21 cellular contexts compared by ENCODE assay signal in genomic region chrX:119647089-119647488, GRCh38. TPM values are rescaled to one million over a fixed set of nuclear protein-coding genes. Genes with fewer than 3 reads are reported as not detected.
A peak's percentile ranks its signal among the peaks of the same experiment; 100 is the strongest.
DNase-seq lines count a peak whose midpoint lies in the region; ATAC-seq and TF ChIP-seq lines count a peak whose summit lies in the region.
"Had no signal": no experiment of that assay in that cellular context is flagged by ENCODE, and none has a peak within 500 bp of the region (broad histone marks: within the 10 kb centered on the region; RNA-seq: fewer than 3 reads in every experiment).

No MANE protein-coding gene starts in this region.

- H3K79me2 ChIP-seq in osteoblast (ENCODE audit: insufficient read depth, low read length), result no peaks in the 10 kb centered on the region

- POLR2A ChIA-PET in naive thymus-derived CD4-positive, alpha-beta T cell (lab: Charles Lee), result interaction anchor here (0.6 to 1.3 kb wide), 2 partner anchors 32 to 44 kb away, joined by 3 read pairs; no protein-coding TSS in a partner anchor

- no peaks in the 10 kb centered on the region for H3K27me3 ChIP-seq in naive thymus-derived CD4-positive, alpha-beta T cell (ENCODE audit: control insufficient read depth in 2 of 2, insufficient read depth in 2 of 2, low read length in 2 of 2)
- H3K27me3 ChIP-seq in osteoblast (ENCODE audit: insufficient read depth, low read length), result no peaks in the 10 kb centered on the region
- H3K27me3 ChIP-seq: ascending aorta, esophagus squamous epithelium had no signal

- H4K20me1 ChIP-seq in osteoblast (ENCODE audit: insufficient read depth, low read length), result no peaks in the 10 kb centered on the region

- DNase-seq in T-helper 2 cell treated with Interferon-gamma antibody and Interleukin-4, amounts not matched to agents 5 μg/mL and 100 μg/mL, for 36 hours (ENCODE audit: low spot score), result no peak
- DNase-seq in T-helper 2 cell (no peak), ELF-1 (ENCODE audit: low read depth, low spot score) (peak; percentile 12), ureter (ENCODE audit: low spot score) (no peak), HUDEP-2 (lab: John Stamatoyannopoulos, UW; ENCODE audit: unreplicated experiment in 76 of 76) (no peak), osteoblast (ENCODE audit: insufficient read length, low spot score, missing footprints) (no peak)
- DNase-seq in activated T-helper 1 cell treated with anti-CD3 and anti-CD28 coated beads, Interleukin-12 subunit alpha, Interleukin-12 subunit beta, Interleukin-2, Interleukin-4 antibody, amounts not matched to agents 30 ng/mL and 10 ng/mL and 1 ng/mL, durations not matched to agents 14 hours and 24 hours and 36 hours (ENCODE audit: low spot score), result no peak
- DNase-seq in naive thymus-derived CD4-positive, alpha-beta T cell, result no peak
- DNase-seq: activated gamma-delta T cell; C1 segment of cervical spinal cord; cerebellar nuclear complex; effector CD4-positive, alpha-beta T cell; esophagus squamous epithelium; NCI-H2029 treated with DMSO at 0.1 percent for 48 hours; stimulated activated CD4-positive, alpha-beta T cell treated with anti-CD3 and anti-CD28 coated beads, Interleukin-1b, Interleukin-23, amount 100 ng/mL, for 48 hours; SW 1271 had no signal

- H3K27me3 Mint-ChIP-seq in T-helper 2 cell treated with Interferon-gamma antibody and Interleukin-4, amounts not matched to agents 5 μg/mL and 100 μg/mL, for 36 hours (ENCODE audit: low read depth), result no peaks in the 10 kb centered on the region
- no peaks in the 10 kb centered on the region for H3K27me3 Mint-ChIP-seq in activated T-helper 1 cell treated with anti-CD3 and anti-CD28 coated beads, Interleukin-12 subunit alpha, Interleukin-12 subunit beta, Interleukin-2, Interleukin-4 antibody, amounts not matched to agents 30 ng/mL and 10 ng/mL and 1 ng/mL, durations not matched to agents 14 hours and 24 hours and 36 hours (ENCODE audit: insufficient read depth)
- no peaks in the 10 kb centered on the region for H3K27me3 Mint-ChIP-seq in naive thymus-derived CD4-positive, alpha-beta T cell

- peaks cover 0 to 24% of the 10 kb centered on the region in 2 donors for H3K4me1 ChIP-seq in naive thymus-derived CD4-positive, alpha-beta T cell (ENCODE audit: control insufficient read depth in 2 of 2, insufficient read depth in 2 of 2, low read length in 2 of 2)
- H3K4me1 ChIP-seq in osteoblast (ENCODE audit: insufficient read depth, low read length), result no peaks in the 10 kb centered on the region
- H3K4me1 ChIP-seq: A549, ascending aorta, esophagus squamous epithelium, prostate gland had no signal

- intact Hi-C loops in activated T-helper 1 cell treated with anti-CD3 and anti-CD28 coated beads, Interleukin-12 subunit alpha, Interleukin-12 subunit beta, Interleukin-2, Interleukin-4 antibody, amounts not matched to agents 30 ng/mL and 10 ng/mL and 1 ng/mL, durations not matched to agents 14 hours and 24 hours and 36 hours (cut with micrococcal nuclease), result loop anchor here (5.0 kb wide), 1 partner anchor 75 kb away; the partner anchor contains the start of gene UBE2A
- intact Hi-C loops in naive thymus-derived CD4-positive, alpha-beta T cell (cut with micrococcal nuclease), result no loop called here

- H3K27ac Mint-ChIP-seq in T-helper 2 cell treated with Interferon-gamma antibody and Interleukin-4, amounts not matched to agents 5 μg/mL and 100 μg/mL, for 36 hours, result peak overlapping the region; percentile 49
- H3K27ac Mint-ChIP-seq in activated T-helper 1 cell treated with anti-CD3 and anti-CD28 coated beads, Interleukin-12 subunit alpha, Interleukin-12 subunit beta, Interleukin-2, Interleukin-4 antibody, amounts not matched to agents 30 ng/mL and 10 ng/mL and 1 ng/mL, durations not matched to agents 14 hours and 24 hours and 36 hours, result peak overlapping the region; percentile 40
- peak overlapping the region in 7 of 9 donors; percentile 16 to 83 (median 40) for H3K27ac Mint-ChIP-seq in naive thymus-derived CD4-positive, alpha-beta T cell

- no peak overlapping the region for H2AFZ ChIP-seq in osteoblast (ENCODE audit: low read length)

- H3K4me2 ChIP-seq in osteoblast (ENCODE audit: insufficient read depth, low read length), result no peak overlapping the region
- H3K4me2 ChIP-seq: A549 had no signal

- peaks cover 20% of the 10 kb centered on the region for H3K4me1 Mint-ChIP-seq in T-helper 2 cell treated with Interferon-gamma antibody and Interleukin-4, amounts not matched to agents 5 μg/mL and 100 μg/mL, for 36 hours (ENCODE audit: low read depth)
- peaks cover 22% of the 10 kb centered on the region for H3K4me1 Mint-ChIP-seq in activated T-helper 1 cell treated with anti-CD3 and anti-CD28 coated beads, Interleukin-12 subunit alpha, Interleukin-12 subunit beta, Interleukin-2, Interleukin-4 antibody, amounts not matched to agents 30 ng/mL and 10 ng/mL and 1 ng/mL, durations not matched to agents 14 hours and 24 hours and 36 hours (ENCODE audit: low read depth)
- peaks cover 0 to 28% (median 22%) of the 10 kb centered on the region in 7 donors for H3K4me1 Mint-ChIP-seq in naive thymus-derived CD4-positive, alpha-beta T cell
- H3K4me1 Mint-ChIP-seq: neural crest cell had no signal

- H3K4me3 Mint-ChIP-seq in T-helper 2 cell treated with Interferon-gamma antibody and Interleukin-4, amounts not matched to agents 5 μg/mL and 100 μg/mL, for 36 hours, result no peak overlapping the region
- no peak overlapping the region for H3K4me3 Mint-ChIP-seq in activated T-helper 1 cell treated with anti-CD3 and anti-CD28 coated beads, Interleukin-12 subunit alpha, Interleukin-12 subunit beta, Interleukin-2, Interleukin-4 antibody, amounts not matched to agents 30 ng/mL and 10 ng/mL and 1 ng/mL, durations not matched to agents 14 hours and 24 hours and 36 hours
- no peak overlapping the region for H3K4me3 Mint-ChIP-seq in naive thymus-derived CD4-positive, alpha-beta T cell
- H3K4me3 Mint-ChIP-seq: neural crest cell had no signal

- H3K36me3 ChIP-seq in naive thymus-derived CD4-positive, alpha-beta T cell (ENCODE audit: control insufficient read depth in 2 of 3, insufficient read depth in 3 of 3, low read length in 3 of 3), result peaks cover 0 to 75% (median 6%) of the 10 kb centered on the region in 3 experiments
- no peaks in the 10 kb centered on the region for H3K36me3 ChIP-seq in osteoblast (ENCODE audit: insufficient read depth, low read length)
- H3K36me3 ChIP-seq: ascending aorta, prostate gland had no signal

- H3K4me3 ChIP-seq in naive thymus-derived CD4-positive, alpha-beta T cell (ENCODE audit: low read length), result no peak overlapping the region
- H3K4me3 ChIP-seq in osteoblast (ENCODE audit: insufficient read depth, low read length), result no peak overlapping the region
- H3K4me3 ChIP-seq: A549, ascending aorta, esophagus squamous epithelium, prostate gland had no signal

- peak overlapping the region; percentile 35 for H3K27ac ChIP-seq in naive thymus-derived CD4-positive, alpha-beta T cell (ENCODE audit: low read depth, low read length)
- H3K27ac ChIP-seq in osteoblast (ENCODE audit: low read depth, low read length), result no peak overlapping the region
- H3K27ac ChIP-seq: A549, ascending aorta, esophagus squamous epithelium, HL-60, prostate gland had no signal

- no peak for TF ChIP-seq CTCF in osteoblast (IDR thresholded peaks at IDR 0.05; ENCODE audit: extremely low read depth, low read depth, low read length)

- ATAC-seq in naive thymus-derived CD4-positive, alpha-beta T cell, result no peak
- ATAC-seq: A549 had no signal

- H3K9me3 Mint-ChIP-seq in T-helper 2 cell treated with Interferon-gamma antibody and Interleukin-4, amounts not matched to agents 5 μg/mL and 100 μg/mL, for 36 hours, result no peaks in the 10 kb centered on the region
- no peaks in the 10 kb centered on the region for H3K9me3 Mint-ChIP-seq in activated T-helper 1 cell treated with anti-CD3 and anti-CD28 coated beads, Interleukin-12 subunit alpha, Interleukin-12 subunit beta, Interleukin-2, Interleukin-4 antibody, amounts not matched to agents 30 ng/mL and 10 ng/mL and 1 ng/mL, durations not matched to agents 14 hours and 24 hours and 36 hours
- H3K9me3 Mint-ChIP-seq in naive thymus-derived CD4-positive, alpha-beta T cell, result no peaks in the 10 kb centered on the region
- H3K9me3 Mint-ChIP-seq: neural crest cell had no signal

- H3K9me3 ChIP-seq in naive thymus-derived CD4-positive, alpha-beta T cell (ENCODE audit: control insufficient read depth in 2 of 3, low read length in 3 of 3), result no peaks in the 10 kb centered on the region
- no peaks in the 10 kb centered on the region for H3K9me3 ChIP-seq in osteoblast (ENCODE audit: low read depth, low read length)
- H3K9me3 ChIP-seq: A549, ascending aorta, esophagus squamous epithelium, prostate gland had no signal

- H3K36me3 Mint-ChIP-seq in T-helper 2 cell treated with Interferon-gamma antibody and Interleukin-4, amounts not matched to agents 5 μg/mL and 100 μg/mL, for 36 hours (ENCODE audit: low read depth), result peaks cover 27% of the 10 kb centered on the region
- H3K36me3 Mint-ChIP-seq in activated T-helper 1 cell treated with anti-CD3 and anti-CD28 coated beads, Interleukin-12 subunit alpha, Interleukin-12 subunit beta, Interleukin-2, Interleukin-4 antibody, amounts not matched to agents 30 ng/mL and 10 ng/mL and 1 ng/mL, durations not matched to agents 14 hours and 24 hours and 36 hours (ENCODE audit: low read depth), result peaks cover 23% of the 10 kb centered on the region
- H3K36me3 Mint-ChIP-seq in naive thymus-derived CD4-positive, alpha-beta T cell, result peaks cover 0 to 44% (median 14%) of the 10 kb centered on the region in 5 donors

- CTCF ChIA-PET in naive thymus-derived CD4-positive, alpha-beta T cell (lab: Charles Lee), result no interaction called here

RNA-seq across cellular contexts. Expression of gene NKRF, which starts 40.9 kb away (rescaled TPM):
- 26.8 and 29.0 TPM in 2 replicates for total RNA-seq in activated T-helper 1 cell treated with anti-CD3 and anti-CD28 coated beads, Interleukin-12 subunit alpha, Interleukin-12 subunit beta, Interleukin-2, Interleukin-4 antibody, amounts not matched to agents 30 ng/mL and 10 ng/mL and 1 ng/mL, durations not matched to agents 14 hours and 24 hours and 36 hours
- total RNA-seq in naive thymus-derived CD4-positive, alpha-beta T cell, result 10 to 100 TPM in 4 of 5 experiments, 1 to 10 TPM in 1; 9.9 to 16.4 (median 14.0) TPM
- polyA plus RNA-seq in naive thymus-derived CD4-positive, alpha-beta T cell, result 1 to 10 TPM; 5.2 to 8.1 TPM
- 12.2 TPM for total RNA-seq in ureter
- total RNA-seq in osteoblast, result 4.7 and 5.1 TPM in 2 replicates

RNA-seq across cellular contexts. Expression of gene SEPTIN6, which starts 45.9 kb away (rescaled TPM):
- 159 and 172 TPM in 2 replicates for total RNA-seq in activated T-helper 1 cell treated with anti-CD3 and anti-CD28 coated beads, Interleukin-12 subunit alpha, Interleukin-12 subunit beta, Interleukin-2, Interleukin-4 antibody, amounts not matched to agents 30 ng/mL and 10 ng/mL and 1 ng/mL, durations not matched to agents 14 hours and 24 hours and 36 hours
- total RNA-seq in naive thymus-derived CD4-positive, alpha-beta T cell, result 100 to 1,000 TPM; 151 to 315 (median 221) TPM
- 100 to 1,000 TPM; 197 to 296 TPM for polyA plus RNA-seq in naive thymus-derived CD4-positive, alpha-beta T cell
- 19.0 TPM for total RNA-seq in ureter
- 9.0 and 9.1 TPM in 2 replicates for total RNA-seq in osteoblast
